20 cellular contexts compared by ENCODE assay signal in genomic region chr17:61477204-61477834, GRCh38. TPM values are rescaled to one million over a fixed set of nuclear protein-coding genes. Genes with fewer than 3 reads are reported as not detected.
A peak's percentile ranks its signal among the peaks of the same experiment; 100 is the strongest.
DNase-seq lines count a peak whose midpoint lies in the region; ATAC-seq, FAIRE-seq and TF ChIP-seq lines count a peak whose summit lies in the region.
"Had no signal": no experiment of that assay in that cellular context is flagged by ENCODE, and none has a peak within 500 bp of the region (broad histone marks: within the 10 kb centered on the region; RNA-seq: fewer than 3 reads in every experiment).

No MANE protein-coding gene starts in this region.

- no peak overlapping the region for H3K4me3 Mint-ChIP-seq in stimulated activated memory B cell treated with anti-CD40 and anti-IgM and Interleukin-4, amounts not matched to agents 10 μg/mL and 1 μg/mL and 100 μg/mL, for 72 hours
- no peak overlapping the region for H3K4me3 Mint-ChIP-seq in activated T-cell treated with anti-CD3 and anti-CD28 coated beads, Interleukin-2, amount 50 U/mL, for 4 hours
- no peak overlapping the region for H3K4me3 Mint-ChIP-seq in CD14-positive monocyte
- H3K4me3 Mint-ChIP-seq: CD4-positive, CD25-positive, alpha-beta regulatory T cell had no signal

- H3K27me3 ChIP-seq in Peyer's patch, result no peaks in the 10 kb centered on the region
- peaks cover 0 to 3% (median 0%) of the 10 kb centered on the region in 4 experiments; a peak in 2 of 7 replicates for H3K27me3 ChIP-seq in H1 (replicated peaks in 1 of 4; ENCODE audit: control insufficient read depth in 3 of 4, extremely low read depth in 1 of 4, insufficient read depth in 3 of 4, low read length in 3 of 4)
- peaks cover 0 to 13% of the 10 kb centered on the region in 2 donors for H3K27me3 ChIP-seq in left lung
- peaks cover 20% of the 10 kb centered on the region for H3K27me3 ChIP-seq in suprapubic skin

- 74% methylated on average over 23 of the region's 23 CpGs; no CpG with 5 or more reads in 1 of the 2 experiments for WGBS in H1 (ENCODE audit: extremely low coverage in 1 of 2, insufficient coverage in 1 of 2, insufficient read length in 1 of 2, insufficient replicate concordance in 2 of 2, low coverage in 1 of 2, low lambda C conversion rate in 2 of 2, missing lambda C conversion rate in 1 of 2), 2 experiments
- 71% methylated on average over 14 of the region's 23 CpGs for WGBS in suprapubic skin

- intact Hi-C loops in left lung (cut with DNase I) (no loop called here), CD14-positive monocyte (cut with micrococcal nuclease) (no loop called here)

- H3K79me2 ChIP-seq in H1 (ENCODE audit: control insufficient read depth in 1 of 2, insufficient read depth in 2 of 2, low read length in 2 of 2), result no peaks in the 10 kb centered on the region

- no peak overlapping the region for H3K27ac Mint-ChIP-seq in stimulated activated memory B cell treated with anti-CD40 and anti-IgM and Interleukin-4, amounts not matched to agents 10 μg/mL and 1 μg/mL and 100 μg/mL, for 72 hours
- no peak overlapping the region for H3K27ac Mint-ChIP-seq in CD14-positive monocyte
- H3K27ac Mint-ChIP-seq: CD4-positive, CD25-positive, alpha-beta regulatory T cell had no signal

- no peak overlapping the region for H3K23ac ChIP-seq in H1 (ENCODE audit: insufficient read length)

- TF ChIP-seq CTCF in Peyer's patch (IDR thresholded peaks at IDR 0.05) (no peak), H1 (IDR thresholded peaks at IDR 0.05; ENCODE audit: control extremely low read depth in 1 of 3, insufficient read depth in 1 of 3, low read depth in 1 of 3, low read length in 3 of 3) (no peak), left lung (IDR thresholded peaks at IDR 0.05) (no peak), suprapubic skin (IDR thresholded peaks at IDR 0.05) (no peak), CD14-positive monocyte (IDR thresholded peaks at IDR 0.05) (no peak)

- H3K27ac ChIP-seq in Peyer's patch (no peak overlapping the region), H1 (ENCODE audit: low read depth, low read length) (no peak overlapping the region), left lung (no peak overlapping the region), suprapubic skin (no peak overlapping the region)
- H3K27ac ChIP-seq: RWPE1 had no signal

- no peak overlapping the region for H2AFZ ChIP-seq in H1 (ENCODE audit: low read length)

- TF ChIP-seq EP300 in H1 (IDR thresholded peaks at IDR 0.05; ENCODE audit: borderline replicate concordance in 1 of 2, low read depth in 2 of 2, low read length in 2 of 2), result no peak
- no peak for TF ChIP-seq EP300 in suprapubic skin (IDR thresholded peaks at IDR 0.05)

- no peak overlapping the region for H2BK120ac ChIP-seq in H1 (replicated peaks; ENCODE audit: low read depth, low read length)

- H3K9ac ChIP-seq in H1 (replicated peaks in 1 of 4; ENCODE audit: extremely low read depth in 1 of 4, low read depth in 3 of 4, low read length in 3 of 4), result no peak overlapping the region

- FAIRE-seq in H1 (lab: Jason Lieb, UNC), result no peak

- DNase-seq in Peyer's patch (peak in 2 of 3 donors; percentile 20 to 25), H1 (ENCODE audit: low read depth in 1 of 2, low spot score in 2 of 2) (peak in 1 of 2 experiments; percentile 55), left lung (peak; percentile 22 to 62), suprapubic skin (ENCODE audit: low spot score in 2 of 2) (peak; percentile 39 to 59), DMS79 (lab: John Stamatoyannopoulos, UW) (no peak), CD14-positive monocyte (ENCODE audit: low spot score) (no peak)
- no peak for DNase-seq in activated T-cell treated with anti-CD3 and anti-CD28 coated beads, Interleukin-2, amount 50 U/mL, for 4 hours
- DNase-seq: ACHN; AML-193; CD4-positive, CD25-positive, alpha-beta regulatory T cell; DMS53; KBM-7; NCI-H1417 treated with DMSO at 0.1 percent for 48 hours; NCI-H1930; NCI-H2171 treated with DMSO at 0.1 percent for 48 hours; NCI-H446 treated with DMSO at 0.1 percent for 48 hours; NK-92 treated with Interleukin-12 subunit alpha and Interleukin-12 subunit beta, amount 100 ng/mL, for 24 hours had no signal

- no peaks in the 10 kb centered on the region for H3K23me2 ChIP-seq in H1 (ENCODE audit: low read depth, low read length)

- H3K4me1 Mint-ChIP-seq in stimulated activated memory B cell treated with anti-CD40 and anti-IgM and Interleukin-4, amounts not matched to agents 10 μg/mL and 1 μg/mL and 100 μg/mL, for 72 hours, result no peaks in the 10 kb centered on the region
- no peaks in the 10 kb centered on the region for H3K4me1 Mint-ChIP-seq in activated T-cell treated with anti-CD3 and anti-CD28 coated beads, Interleukin-2, amount 50 U/mL, for 4 hours (ENCODE audit: low read depth)
- H3K4me1 Mint-ChIP-seq in CD14-positive monocyte, result no peaks in the 10 kb centered on the region
- H3K4me1 Mint-ChIP-seq: CD4-positive, CD25-positive, alpha-beta regulatory T cell had no signal

- POLR2A ChIA-PET in H1 (lab: Charles Lee; ENCODE audit: partially characterized antibody), result no interaction called here

- no peaks in the 10 kb centered on the region for H3K79me1 ChIP-seq in H1 (ENCODE audit: low read depth, low read length)

- no peak overlapping the region for H4K91ac ChIP-seq in H1 (replicated peaks; ENCODE audit: insufficient read length, low read length)

- no peak overlapping the region; the same call in 1 of the 2 replicates for H3K18ac ChIP-seq in H1 (ENCODE audit: extremely low read depth, low read length)

- CTCF ChIA-PET in H1 (lab: Charles Lee; ENCODE audit: partially characterized antibody), result interaction anchor here (0.7 to 12.2 kb wide), 4 partner anchors 9 to 73 kb away, joined by 3 to 171 read pairs (median 6); no protein-coding TSS in a partner anchor

- H2BK20ac ChIP-seq in H1 (ENCODE audit: low read length), result no peak overlapping the region

- H3K4me1 ChIP-seq in Peyer's patch (no peaks in the 10 kb centered on the region), H1 (replicated peaks in 1 of 4; ENCODE audit: control insufficient read depth in 3 of 4, insufficient read depth in 4 of 4, low read length in 3 of 4) (0 out of 7 replicates have a peak, but pooled peaks cover 0 to 2% (median under 1%) of the 10 kb centered on the region in 4 experiments), left lung (peaks cover 3 to 6% of the 10 kb centered on the region in 2 donors), suprapubic skin (peaks cover 5% of the 10 kb centered on the region)

- no peak for TF ChIP-seq RAD21 in H1 (IDR thresholded peaks at IDR 0.05 in 1 of 2, conservative IDR thresholded peaks at IDR 0.05 in 1 of 2; ENCODE audit: low read depth in 2 of 2, low read length in 2 of 2)

- TF ChIP-seq POLR2A in Peyer's patch (IDR thresholded peaks at IDR 0.05) (no peak), H1 (IDR thresholded peaks at IDR 0.05; ENCODE audit: control extremely low read depth in 1 of 2, low read depth in 2 of 2, low read length in 2 of 2) (no peak), suprapubic skin (IDR thresholded peaks at IDR 0.05) (no peak)

- peak overlapping the region; percentile 51 for H4K8ac ChIP-seq in H1 (ENCODE audit: extremely low read depth, insufficient read depth, low read length)

- ATAC-seq in left lung, result no peak
- ATAC-seq in stimulated activated memory B cell treated with anti-CD40 and anti-IgM and Interleukin-4, amounts not matched to agents 10 μg/mL and 1 μg/mL and 100 μg/mL, for 72 hours, result no peak
- ATAC-seq in activated T-cell treated with anti-CD3 and anti-CD28 coated beads, Interleukin-2, amount 50 U/mL, for 4 hours, result no peak
- ATAC-seq: HCT116 had no signal

- H3K14ac ChIP-seq in H1 (ENCODE audit: insufficient read length), result no peak overlapping the region

- no peak overlapping the region for H3K4me2 ChIP-seq in H1 (ENCODE audit: insufficient read depth in 1 of 2, low read depth in 2 of 2, low read length in 2 of 2)

- H3K36me3 Mint-ChIP-seq in stimulated activated memory B cell treated with anti-CD40 and anti-IgM and Interleukin-4, amounts not matched to agents 10 μg/mL and 1 μg/mL and 100 μg/mL, for 72 hours, result no peaks in the 10 kb centered on the region
- no peaks in the 10 kb centered on the region for H3K36me3 Mint-ChIP-seq in activated T-cell treated with anti-CD3 and anti-CD28 coated beads, Interleukin-2, amount 50 U/mL, for 4 hours (ENCODE audit: insufficient read depth)
- no peaks in the 10 kb centered on the region for H3K36me3 Mint-ChIP-seq in CD14-positive monocyte
- H3K36me3 Mint-ChIP-seq: CD4-positive, CD25-positive, alpha-beta regulatory T cell had no signal

- H3K9me3 Mint-ChIP-seq in stimulated activated memory B cell treated with anti-CD40 and anti-IgM and Interleukin-4, amounts not matched to agents 10 μg/mL and 1 μg/mL and 100 μg/mL, for 72 hours, result no peaks in the 10 kb centered on the region
- no peaks in the 10 kb centered on the region for H3K9me3 Mint-ChIP-seq in activated T-cell treated with anti-CD3 and anti-CD28 coated beads, Interleukin-2, amount 50 U/mL, for 4 hours
- peaks cover 0 to 2% (median 0%) of the 10 kb centered on the region in 7 donors for H3K9me3 Mint-ChIP-seq in CD14-positive monocyte

- no peak overlapping the region for H3K4me3 ChIP-seq in Peyer's patch
- H3K4me3 ChIP-seq in H1 (ENCODE audit: extremely low read depth in 1 of 4, insufficient read depth in 2 of 4, low read depth in 3 of 4, low read length in 4 of 4), result no peak overlapping the region
- no peak overlapping the region for H3K4me3 ChIP-seq in left lung
- H3K4me3 ChIP-seq in suprapubic skin, result no peak overlapping the region

- no peak overlapping the region for H2BK15ac ChIP-seq in H1 (ENCODE audit: low read length)

- H4K20me1 ChIP-seq in H1 (replicated peaks in 1 of 2; ENCODE audit: control insufficient read depth in 1 of 2, insufficient read depth in 2 of 2, low read length in 2 of 2), result no peaks in the 10 kb centered on the region

- no peak overlapping the region for H2AK5ac ChIP-seq in H1 (ENCODE audit: low read depth, low read length)

- no peaks in the 10 kb centered on the region for H3K36me3 ChIP-seq in Peyer's patch
- H3K36me3 ChIP-seq in H1 (ENCODE audit: control insufficient read depth in 2 of 4, insufficient read depth in 4 of 4, low read length in 3 of 4), result no peaks in the 10 kb centered on the region
- H3K36me3 ChIP-seq in left lung, result no peaks in the 10 kb centered on the region
- no peaks in the 10 kb centered on the region for H3K36me3 ChIP-seq in suprapubic skin

- no peak overlapping the region for H3K56ac ChIP-seq in H1 (replicated peaks; ENCODE audit: insufficient read length, low read depth, low read length)

- H4K5ac ChIP-seq in H1 (ENCODE audit: insufficient read length, low read depth, low read length), result no peak overlapping the region

- no peak overlapping the region for H2BK5ac ChIP-seq in H1 (ENCODE audit: low read depth, low read length)

- H2BK12ac ChIP-seq in H1 (ENCODE audit: low read depth, low read length), result no peak overlapping the region

- H3K9me3 ChIP-seq in Peyer's patch, result no peaks in the 10 kb centered on the region
- H3K9me3 ChIP-seq in H1 (ENCODE audit: insufficient read depth in 2 of 2, low read depth in 1 of 2, low read length in 1 of 2), result no peaks in the 10 kb centered on the region
- H3K9me3 ChIP-seq in left lung, result no peaks in the 10 kb centered on the region
- no peaks in the 10 kb centered on the region for H3K9me3 ChIP-seq in suprapubic skin

- peaks cover 33% of the 10 kb centered on the region for H3K27me3 Mint-ChIP-seq in stimulated activated memory B cell treated with anti-CD40 and anti-IgM and Interleukin-4, amounts not matched to agents 10 μg/mL and 1 μg/mL and 100 μg/mL, for 72 hours
- H3K27me3 Mint-ChIP-seq in activated T-cell treated with anti-CD3 and anti-CD28 coated beads, Interleukin-2, amount 50 U/mL, for 4 hours (ENCODE audit: low read depth), result peaks cover 10% of the 10 kb centered on the region
- peaks cover 9 to 27% (median 12%) of the 10 kb centered on the region in 3 donors for H3K27me3 Mint-ChIP-seq in CD14-positive monocyte (ENCODE audit: low read depth in 3 of 3)

- H3K4ac ChIP-seq in H1 (replicated peaks; ENCODE audit: insufficient read length, low read depth, low read length), result no peak overlapping the region

RNA-seq across cellular contexts. Expression of gene TBX4, which starts 25.1 kb away (rescaled TPM):
- total RNA-seq in Peyer's patch (not detected), left lung (10 to 100 TPM; 21.2 to 29.3 TPM), suprapubic skin (under 1 TPM in 2 of 4 donors, not detected in 2; 0.30 to 0.56 TPM)
- total RNA-seq in H1 (2021; fragmentation: NEBNext Ultra II Directional; extraction: Animal tissue kit (Norgen Biotek cat#: 25700)), result not detected in 2 replicates
- polyA plus RNA-seq in H1 (2011; rRNA removed) (0.02 TPM in 1 of 2 replicates, not detected in the other), CD14-positive monocyte (not detected)
- not detected for polyA plus RNA-seq in H1 (2011; cell fraction: cytosol; rRNA removed)
- not detected for polyA plus RNA-seq in H1 (2011; cell fraction: nucleus; rRNA removed)
- 0.15 to 0.34 TPM in 2 of 4 replicates, not detected in the others for polyA plus RNA-seq in H1 (2012, experiment 1 of 2)
- polyA plus RNA-seq in H1 (2012, experiment 2 of 2), result 0.04 TPM
- polyA plus RNA-seq in H1 (2013, experiment 1 of 2), result not detected
- 0.02 TPM for polyA plus RNA-seq in H1 (2013, experiment 2 of 2)
- polyA minus RNA-seq in H1 (2011; rRNA and poly(A)+ RNA removed), result not detected in 2 replicates
- not detected for polyA minus RNA-seq in H1 (2011; cell fraction: cytosol; rRNA and poly(A)+ RNA removed)
- polyA minus RNA-seq in H1 (2011; cell fraction: nucleus; rRNA and poly(A)+ RNA removed), result not detected
- not detected for total RNA-seq in activated T-cell treated with anti-CD3 and anti-CD28 coated beads, Interleukin-2, amount 50 U/mL, for 4 hours
- total RNA-seq: CD4-positive, CD25-positive, alpha-beta regulatory T cell had no signal
- polyA plus RNA-seq: CD4-positive, CD25-positive, alpha-beta regulatory T cell had no signal

Comparison
In these comparisons a context has a peak if more than half of its experiments do, and no peak if none do; other contexts are left out.
1. DNase-seq: peak in Peyer's patch (2 of 3), left lung (2 of 2) and suprapubic skin (2 of 2); none in DMS79 (single experiment), activated T-cell treated with anti-CD3 and anti-CD28 coated beads, Interleukin-2, amount 50 U/mL, for 4 hours (single experiment) and CD14-positive monocyte (single experiment).
2. RNA of gene TBX4, which starts 25.1 kb away (total RNA-seq): 21.2 to 29.3 TPM in left lung; 0.30 to 0.56 TPM in suprapubic skin, not detected in H1, not detected in activated T-cell treated with anti-CD3 and anti-CD28 coated beads, Interleukin-2, amount 50 U/mL, for 4 hours and not detected in Peyer's patch; every median in the first group is over 10 times any median in the second.